ENCODE assay signal across 2 cellular contexts in genomic region chr18:8854962-8855361, GRCh38.
TF ChIP-seq lines count a peak whose summit lies in the region.

No MANE protein-coding gene starts in this region.

TF ChIP-seq in GM23338, 12 proteins besides CTCF, POLR2A, EP300 and RAD21 (continued from another document):
- TF ChIP-seq, protein P1, sequence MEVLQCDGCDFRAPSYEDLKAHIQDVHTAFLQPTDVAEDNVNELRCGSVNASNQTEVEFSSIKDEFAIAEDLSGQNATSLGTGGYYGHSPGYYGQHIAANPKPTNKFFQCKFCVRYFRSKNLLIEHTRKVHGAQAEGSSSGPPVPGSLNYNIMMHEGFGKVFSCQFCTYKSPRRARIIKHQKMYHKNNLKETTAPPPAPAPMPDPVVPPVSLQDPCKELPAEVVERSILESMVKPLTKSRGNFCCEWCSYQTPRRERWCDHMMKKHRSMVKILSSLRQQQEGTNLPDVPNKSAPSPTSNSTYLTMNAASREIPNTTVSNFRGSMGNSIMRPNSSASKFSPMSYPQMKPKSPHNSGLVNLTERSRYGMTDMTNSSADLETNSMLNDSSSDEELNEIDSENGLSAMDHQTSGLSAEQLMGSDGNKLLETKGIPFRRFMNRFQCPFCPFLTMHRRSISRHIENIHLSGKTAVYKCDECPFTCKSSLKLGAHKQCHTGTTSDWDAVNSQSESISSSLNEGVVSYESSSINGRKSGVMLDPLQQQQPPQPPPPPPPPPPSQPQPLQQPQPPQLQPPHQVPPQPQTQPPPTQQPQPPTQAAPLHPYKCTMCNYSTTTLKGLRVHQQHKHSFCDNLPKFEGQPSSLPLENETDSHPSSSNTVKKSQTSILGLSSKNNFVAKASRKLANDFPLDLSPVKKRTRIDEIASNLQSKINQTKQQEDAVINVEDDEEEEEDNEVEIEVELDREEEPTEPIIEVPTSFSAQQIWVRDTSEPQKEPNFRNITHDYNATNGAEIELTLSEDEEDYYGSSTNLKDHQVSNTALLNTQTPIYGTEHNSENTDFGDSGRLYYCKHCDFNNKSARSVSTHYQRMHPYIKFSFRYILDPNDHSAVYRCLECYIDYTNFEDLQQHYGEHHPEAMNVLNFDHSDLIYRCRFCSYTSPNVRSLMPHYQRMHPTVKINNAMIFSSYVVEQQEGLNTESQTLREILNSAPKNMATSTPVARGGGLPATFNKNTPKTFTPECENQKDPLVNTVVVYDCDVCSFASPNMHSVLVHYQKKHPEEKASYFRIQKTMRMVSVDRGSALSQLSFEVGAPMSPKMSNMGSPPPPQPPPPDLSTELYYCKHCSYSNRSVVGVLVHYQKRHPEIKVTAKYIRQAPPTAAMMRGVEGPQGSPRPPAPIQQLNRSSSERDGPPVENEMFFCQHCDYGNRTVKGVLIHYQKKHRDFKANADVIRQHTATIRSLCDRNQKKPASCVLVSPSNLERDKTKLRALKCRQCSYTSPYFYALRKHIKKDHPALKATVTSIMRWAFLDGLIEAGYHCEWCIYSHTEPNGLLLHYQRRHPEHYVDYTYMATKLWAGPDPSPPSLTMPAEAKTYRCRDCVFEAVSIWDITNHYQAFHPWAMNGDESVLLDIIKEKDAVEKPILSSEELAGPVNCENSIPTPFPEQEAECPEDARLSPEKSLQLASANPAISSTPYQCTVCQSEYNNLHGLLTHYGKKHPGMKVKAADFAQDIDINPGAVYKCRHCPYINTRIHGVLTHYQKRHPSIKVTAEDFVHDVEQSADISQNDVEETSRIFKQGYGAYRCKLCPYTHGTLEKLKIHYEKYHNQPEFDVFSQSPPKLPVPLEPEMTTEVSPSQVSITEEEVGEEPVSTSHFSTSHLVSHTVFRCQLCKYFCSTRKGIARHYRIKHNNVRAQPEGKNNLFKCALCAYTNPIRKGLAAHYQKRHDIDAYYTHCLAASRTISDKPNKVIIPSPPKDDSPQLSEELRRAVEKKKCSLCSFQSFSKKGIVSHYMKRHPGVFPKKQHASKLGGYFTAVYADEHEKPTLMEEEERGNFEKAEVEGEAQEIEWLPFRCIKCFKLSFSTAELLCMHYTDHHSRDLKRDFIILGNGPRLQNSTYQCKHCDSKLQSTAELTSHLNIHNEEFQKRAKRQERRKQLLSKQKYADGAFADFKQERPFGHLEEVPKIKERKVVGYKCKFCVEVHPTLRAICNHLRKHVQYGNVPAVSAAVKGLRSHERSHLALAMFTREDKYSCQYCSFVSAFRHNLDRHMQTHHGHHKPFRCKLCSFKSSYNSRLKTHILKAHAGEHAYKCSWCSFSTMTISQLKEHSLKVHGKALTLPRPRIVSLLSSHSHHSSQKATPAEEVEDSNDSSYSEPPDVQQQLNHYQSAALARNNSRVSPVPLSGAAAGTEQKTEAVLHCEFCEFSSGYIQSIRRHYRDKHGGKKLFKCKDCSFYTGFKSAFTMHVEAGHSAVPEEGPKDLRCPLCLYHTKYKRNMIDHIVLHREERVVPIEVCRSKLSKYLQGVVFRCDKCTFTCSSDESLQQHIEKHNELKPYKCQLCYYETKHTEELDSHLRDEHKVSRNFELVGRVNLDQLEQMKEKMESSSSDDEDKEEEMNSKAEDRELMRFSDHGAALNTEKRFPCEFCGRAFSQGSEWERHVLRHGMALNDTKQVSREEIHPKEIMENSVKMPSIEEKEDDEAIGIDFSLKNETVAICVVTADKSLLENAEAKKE (CRISPR knock-in tag; IDR thresholded peaks at IDR 0.05), result no peak
- TF ChIP-seq EZH2phosphoT487 (IDR thresholded peaks at IDR 0.05; ENCODE audit: unreplicated experiment) (no peak), CREB1 (CRISPR knock-in tag; IDR thresholded peaks at IDR 0.05; ENCODE audit: low read depth) (no peak), JUNB (IDR thresholded peaks at IDR 0.05; ENCODE audit: unreplicated experiment) (no peak), STAT1 (IDR thresholded peaks at IDR 0.05; ENCODE audit: unreplicated experiment) (no peak), ZNF114 (CRISPR knock-in tag; IDR thresholded peaks at IDR 0.05) (no peak), POLR2AphosphoS5 (IDR thresholded peaks at IDR 0.05; ENCODE audit: low read depth) (no peak), EZH2 (IDR thresholded peaks at IDR 0.05; ENCODE audit: low read depth, unreplicated experiment) (no peak), ZNF331 (CRISPR knock-in tag; IDR thresholded peaks at IDR 0.05; ENCODE audit: low read depth) (no peak), NANOG (IDR thresholded peaks at IDR 0.05; ENCODE audit: borderline replicate concordance) (no peak)
- TF ChIP-seq, protein P2, sequence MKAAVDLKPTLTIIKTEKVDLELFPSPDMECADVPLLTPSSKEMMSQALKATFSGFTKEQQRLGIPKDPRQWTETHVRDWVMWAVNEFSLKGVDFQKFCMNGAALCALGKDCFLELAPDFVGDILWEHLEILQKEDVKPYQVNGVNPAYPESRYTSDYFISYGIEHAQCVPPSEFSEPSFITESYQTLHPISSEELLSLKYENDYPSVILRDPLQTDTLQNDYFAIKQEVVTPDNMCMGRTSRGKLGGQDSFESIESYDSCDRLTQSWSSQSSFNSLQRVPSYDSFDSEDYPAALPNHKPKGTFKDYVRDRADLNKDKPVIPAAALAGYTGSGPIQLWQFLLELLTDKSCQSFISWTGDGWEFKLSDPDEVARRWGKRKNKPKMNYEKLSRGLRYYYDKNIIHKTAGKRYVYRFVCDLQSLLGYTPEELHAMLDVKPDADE (IDR thresholded peaks at IDR 0.05), result no peak

TF ChIP-seq in K562, 482 proteins besides CTCF, POLR2A, EP300 and RAD21 (continued from another document):
- TF ChIP-seq MNT (conservative IDR thresholded peaks at IDR 0.05) (no peak), ARID1B (IDR thresholded peaks at IDR 0.05) (no peak), CHD4 (IDR thresholded peaks at IDR 0.05; ENCODE audit: insufficient read depth, insufficient replicate concordance, low read depth, low read length, poor library complexity, severe bottlenecking) (no peak), MTA2 (IDR thresholded peaks at IDR 0.05; ENCODE audit: low read depth) (no peak), NR3C1 (CRISPR knock-in tag; IDR thresholded peaks at IDR 0.05) (no peak), ZNF184 (CRISPR knock-in tag; IDR thresholded peaks at IDR 0.05) (no peak), NUFIP1 (IDR thresholded peaks at IDR 0.05; ENCODE audit: partially characterized antibody) (no peak), ATF7 (IDR thresholded peaks at IDR 0.05) (no peak), ZNF407 (IDR thresholded peaks at IDR 0.05; ENCODE audit: low read depth) (no peak), ILK (tag; IDR thresholded peaks at IDR 0.05; ENCODE audit: borderline replicate concordance, low read depth) (no peak), ZNF717 (CRISPR knock-in tag; IDR thresholded peaks at IDR 0.05) (no peak), ZNF174 (CRISPR knock-in tag; IDR thresholded peaks at IDR 0.05) (no peak), GABPB1 (CRISPR knock-in tag; IDR thresholded peaks at IDR 0.05) (no peak), IRF9 (tag; IDR thresholded peaks at IDR 0.05) (no peak), PHB2 (IDR thresholded peaks at IDR 0.05; ENCODE audit: low read depth) (no peak)
- TF ChIP-seq, protein P3, sequence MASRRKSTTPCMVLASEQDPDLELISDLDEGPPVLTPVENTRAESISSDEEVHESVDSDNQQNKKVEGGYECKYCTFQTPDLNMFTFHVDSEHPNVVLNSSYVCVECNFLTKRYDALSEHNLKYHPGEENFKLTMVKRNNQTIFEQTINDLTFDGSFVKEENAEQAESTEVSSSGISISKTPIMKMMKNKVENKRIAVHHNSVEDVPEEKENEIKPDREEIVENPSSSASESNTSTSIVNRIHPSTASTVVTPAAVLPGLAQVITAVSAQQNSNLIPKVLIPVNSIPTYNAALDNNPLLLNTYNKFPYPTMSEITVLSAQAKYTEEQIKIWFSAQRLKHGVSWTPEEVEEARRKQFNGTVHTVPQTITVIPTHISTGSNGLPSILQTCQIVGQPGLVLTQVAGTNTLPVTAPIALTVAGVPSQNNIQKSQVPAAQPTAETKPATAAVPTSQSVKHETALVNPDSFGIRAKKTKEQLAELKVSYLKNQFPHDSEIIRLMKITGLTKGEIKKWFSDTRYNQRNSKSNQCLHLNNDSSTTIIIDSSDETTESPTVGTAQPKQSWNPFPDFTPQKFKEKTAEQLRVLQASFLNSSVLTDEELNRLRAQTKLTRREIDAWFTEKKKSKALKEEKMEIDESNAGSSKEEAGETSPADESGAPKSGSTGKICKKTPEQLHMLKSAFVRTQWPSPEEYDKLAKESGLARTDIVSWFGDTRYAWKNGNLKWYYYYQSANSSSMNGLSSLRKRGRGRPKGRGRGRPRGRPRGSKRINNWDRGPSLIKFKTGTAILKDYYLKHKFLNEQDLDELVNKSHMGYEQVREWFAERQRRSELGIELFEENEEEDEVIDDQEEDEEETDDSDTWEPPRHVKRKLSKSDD (conservative IDR thresholded peaks at IDR 0.05; ENCODE audit: low read length), result no peak
